Comparison of ENCODE assay signal across 15 cellular contexts in genomic region chr9:112377087-112377486, GRCh38. TPM values are rescaled to one million over a fixed set of nuclear protein-coding genes. Genes with fewer than 3 reads are reported as not detected.
A peak's percentile ranks its signal among the peaks of the same experiment; 100 is the strongest.
DNase-seq lines count a peak whose midpoint lies in the region; ATAC-seq, FAIRE-seq and TF ChIP-seq lines count a peak whose summit lies in the region.
"Had no signal": no experiment of that assay in that cellular context is flagged by ENCODE, and none has a peak within 500 bp of the region (broad histone marks: within the 10 kb centered on the region; RNA-seq: fewer than 3 reads in every experiment).

No MANE protein-coding gene starts in this region.

- H3K4me2 ChIP-seq in GM12878 (ENCODE audit: control insufficient read depth, insufficient read depth): peak overlapping the region; percentile 92
- peak overlapping the region; percentile 87 for H3K4me2 ChIP-seq in osteoblast (ENCODE audit: insufficient read depth, low read length)

- H3K9me3 Mint-ChIP-seq in activated CD8-positive, alpha-beta memory T cell treated with anti-CD3 and anti-CD28 coated beads, Interleukin-2, amount 10 ng/mL, durations not matched to agents 7 days and 5 days (ENCODE audit: low read depth): peaks cover 3% of the 10 kb centered on the region

- H3K4me1 Mint-ChIP-seq in activated CD8-positive, alpha-beta memory T cell treated with anti-CD3 and anti-CD28 coated beads, Interleukin-2, amount 10 ng/mL, durations not matched to agents 7 days and 5 days: peaks cover 41% of the 10 kb centered on the region

- CTCF ChIA-PET in activated CD8-positive, alpha-beta memory T cell treated with anti-CD3 and anti-CD28 coated beads, Interleukin-2, amount 10 ng/mL, durations not matched to agents 7 days and 5 days (lab: Charles Lee): interaction anchor here (1.0 to 1.5 kb wide), 3 partner anchors 11 to 341 kb away, joined by 3 to 4 read pairs (median 4); partner anchors contain the start of gene INIP
- CTCF ChIA-PET in GM12878 (lab: Yijun Ruan, JAX): interaction anchor here (1.1 to 1.6 kb wide), 2 partner anchors 15 to 281 kb away, joined by 4 to 5 read pairs; no protein-coding TSS in a partner anchor

- no peak for TF ChIP-seq CTCF in GM12878 (IDR thresholded peaks at IDR 0.05 in 2 of 3, conservative IDR thresholded peaks at IDR 0.05 in 1 of 3; ENCODE audit: control insufficient read depth in 2 of 3, extremely low read depth in 1 of 3, insufficient read depth in 1 of 3, low read depth in 3 of 3, low read length in 3 of 3)
- TF ChIP-seq CTCF in osteoblast (IDR thresholded peaks at IDR 0.05; ENCODE audit: extremely low read depth, low read depth, low read length): no peak

- H3K27me3 Mint-ChIP-seq in activated CD8-positive, alpha-beta memory T cell treated with anti-CD3 and anti-CD28 coated beads, Interleukin-2, amount 10 ng/mL, durations not matched to agents 7 days and 5 days: no peaks in the 10 kb centered on the region

- H3K9me3 ChIP-seq in HUES6 (ENCODE audit: control insufficient read depth, insufficient read depth, low read depth, low read length): peaks cover 19% of the 10 kb centered on the region; the same call in 1 of the 2 replicates
- no peaks in the 10 kb centered on the region for H3K9me3 ChIP-seq in GM12878 (replicated peaks; ENCODE audit: control insufficient read depth, insufficient read depth, low read length)
- H3K9me3 ChIP-seq in osteoblast (ENCODE audit: low read depth, low read length): no peaks in the 10 kb centered on the region
- H3K9me3 ChIP-seq: transverse colon had no signal

- no peak for ATAC-seq in activated CD8-positive, alpha-beta memory T cell treated with anti-CD3 and anti-CD28 coated beads, Interleukin-2, amount 10 ng/mL, durations not matched to agents 7 days and 5 days
- no peak for ATAC-seq in GM12878
- ATAC-seq in GM19455 (IDR thresholded peaks at IDR 0.05; ENCODE audit: unreplicated experiment): no peak

- intact Hi-C loops in GM12878 (cut with micrococcal nuclease; ENCODE audit: unreplicated experiment): loop anchor here (5.0 to 10.0 kb wide), 4 partner anchors 45 to 430 kb away; partner anchors contain the start of genes INIP and PTBP3

- SMC1A ChIA-PET in GM12878 (lab: Charles Lee; ENCODE audit: uncharacterized antibody, unreplicated experiment): interaction anchor here (1.4 to 2.9 kb wide), 2 partner anchors 10 to 16 kb away, joined by 3 to 24 read pairs; no protein-coding TSS in a partner anchor

- no peak for TF ChIP-seq RAD21 in GM12878 (IDR thresholded peaks at IDR 0.05; ENCODE audit: insufficient read depth, low read depth, low read length)

- FAIRE-seq in GM12878 (lab: Jason Lieb, UNC): no peak
- FAIRE-seq: GM19239 had no signal

- H3K4me1 ChIP-seq in HUES6 (ENCODE audit: control insufficient read depth, insufficient read depth, low read length) (peaks cover 18% of the 10 kb centered on the region), GM12878 (ENCODE audit: control insufficient read depth, insufficient read depth, low read length) (peaks cover 13% of the 10 kb centered on the region), osteoblast (ENCODE audit: insufficient read depth, low read length) (peaks cover 17% of the 10 kb centered on the region)

- no TSS peak for BruUV-seq in GM12878 (replicated peaks; lab: Mats Ljungman, UMichigan)

- 43% methylated on average over 2 of the region's 2 CpGs for WGBS in GM12878 (ENCODE audit: insufficient coverage, insufficient replicate concordance, low lambda C conversion rate, missing lambda C conversion rate)

- no peak for TF ChIP-seq POLR2A in GM12878 (IDR thresholded peaks at IDR 0.05; ENCODE audit: low read depth, low read length)

- peak; percentile 44 for DNase-seq in activated CD8-positive, alpha-beta memory T cell treated with anti-CD3 and anti-CD28 coated beads, Interleukin-2, amount 10 ng/mL, durations not matched to agents 7 days and 5 days
- no peak for DNase-seq in activated CD8-positive, alpha-beta memory T cell treated with anti-CD3 and anti-CD28 coated beads, Interleukin-2, amount 50 U/mL, for 4 hours
- DNase-seq in GM12878 (ENCODE audit: low read depth, low spot score): no peak
- DNase-seq in osteoblast (ENCODE audit: insufficient read length, low spot score, missing footprints): no peak
- no peak for DNase-seq in mesenteric fat pad (ENCODE audit: low spot score)
- DNase-seq in ACHN: no peak
- DNase-seq: anterior cingulate cortex, NCI-H146, NCI-H526, Right ventricle myocardium superior, transverse colon had no signal

- peak overlapping the region; percentile 90 for H3K4me3 Mint-ChIP-seq in activated CD8-positive, alpha-beta memory T cell treated with anti-CD3 and anti-CD28 coated beads, Interleukin-2, amount 10 ng/mL, durations not matched to agents 7 days and 5 days

- H2AFZ ChIP-seq in GM12878 (ENCODE audit: control insufficient read depth, low read depth, low read length): no peak overlapping the region
- H2AFZ ChIP-seq in osteoblast (ENCODE audit: low read length): no peak overlapping the region

- H3K9ac ChIP-seq in HUES6 (ENCODE audit: low read length): no peak overlapping the region
- no peak overlapping the region for H3K9ac ChIP-seq in GM12878 (ENCODE audit: control insufficient read depth, insufficient read depth, low read length)

- H4K20me1 ChIP-seq in GM12878 (ENCODE audit: control insufficient read depth, insufficient read depth) (no peaks in the 10 kb centered on the region), osteoblast (ENCODE audit: insufficient read depth, low read length) (no peaks in the 10 kb centered on the region)

- no peak overlapping the region for H3K27ac ChIP-seq in HUES6 (ENCODE audit: low read depth, low read length)
- no peak overlapping the region for H3K27ac ChIP-seq in GM12878 (ENCODE audit: control insufficient read depth, insufficient read depth)
- no peak overlapping the region for H3K27ac ChIP-seq in osteoblast (ENCODE audit: low read depth, low read length)
- H3K27ac ChIP-seq: transverse colon had no signal

- peak overlapping the region; percentile 56 for H3K27ac Mint-ChIP-seq in activated CD8-positive, alpha-beta memory T cell treated with anti-CD3 and anti-CD28 coated beads, Interleukin-2, amount 10 ng/mL, durations not matched to agents 7 days and 5 days
- H3K27ac Mint-ChIP-seq: mesothelial cell of epicardium had no signal

- H3K79me2 ChIP-seq in GM12878 (ENCODE audit: control insufficient read depth, insufficient read depth, low read length): peaks cover 21% of the 10 kb centered on the region
- H3K79me2 ChIP-seq in osteoblast (ENCODE audit: insufficient read depth, low read length): peaks cover 26% of the 10 kb centered on the region

- in situ Hi-C loops in GM12878 (cut with MboI) (no loop called here), ACHN (cut with HindIII; ENCODE audit: low pct_ligation_motif_present, low pct_unique_long_range_greater_than_20kb, low sequenced_read_pairs) (no loop called here)

- H3K36me3 Mint-ChIP-seq in activated CD8-positive, alpha-beta memory T cell treated with anti-CD3 and anti-CD28 coated beads, Interleukin-2, amount 10 ng/mL, durations not matched to agents 7 days and 5 days: peaks cover 31% of the 10 kb centered on the region

- H3K36me3 ChIP-seq in HUES6 (ENCODE audit: control insufficient read depth, insufficient read depth, low read length) (no peaks in the 10 kb centered on the region), GM12878 (ENCODE audit: control insufficient read depth in 2 of 2, insufficient read depth in 2 of 2, low read length in 1 of 2) (no peaks in the 10 kb centered on the region), osteoblast (ENCODE audit: insufficient read depth, low read length) (no peaks in the 10 kb centered on the region)
- H3K36me3 ChIP-seq: transverse colon had no signal

- RAD21 ChIA-PET in GM12878 (lab: Charles Lee; ENCODE audit: unreplicated experiment): interaction anchor here (1.2 kb wide), 1 partner anchor 23 kb away, joined by 3 read pairs; no protein-coding TSS in a partner anchor

- POLR2A ChIA-PET in GM12878 (lab: Charles Lee): no interaction called here

- no peaks in the 10 kb centered on the region for H3K27me3 ChIP-seq in HUES6 (ENCODE audit: control insufficient read depth, insufficient read depth, low read length)
- no peaks in the 10 kb centered on the region for H3K27me3 ChIP-seq in GM12878 (replicated peaks in 1 of 2; ENCODE audit: control insufficient read depth in 2 of 2, insufficient read depth in 2 of 2, low read length in 1 of 2)
- H3K27me3 ChIP-seq in osteoblast (ENCODE audit: insufficient read depth, low read length): no peaks in the 10 kb centered on the region
- H3K27me3 ChIP-seq: transverse colon had no signal

- H3K4me3 ChIP-seq in HUES6 (ENCODE audit: low read depth, low read length): peak overlapping the region; percentile 84; the same call in 1 of the 2 replicates
- H3K4me3 ChIP-seq in GM12878: peak overlapping the region; percentile 88; the same call in 1 of the 2 replicates
- no peak overlapping the region for H3K4me3 ChIP-seq in osteoblast (ENCODE audit: insufficient read depth, low read length)
- H3K4me3 ChIP-seq: transverse colon had no signal

- no peak for TF ChIP-seq EP300 in GM12878 (IDR thresholded peaks at IDR 0.05; ENCODE audit: borderline replicate concordance in 1 of 2, control insufficient read depth in 1 of 2, low read depth in 2 of 2, low read length in 2 of 2)

RNA-seq across cellular contexts. Expression of gene HSDL2, which starts 2.8 kb away (rescaled TPM):
- 10 to 100 TPM; 18.2 to 19.3 TPM for total RNA-seq in activated CD8-positive, alpha-beta memory T cell treated with anti-CD3 and anti-CD28 coated beads, Interleukin-2, amount 10 ng/mL, durations not matched to agents 7 days and 5 days
- 9.7 and 11.2 TPM in 2 replicates for total RNA-seq in GM12878 (2013; cell fraction: nucleolus; rRNA removed)
- total RNA-seq in GM12878 (2014; rRNA removed): 22.1 and 27.2 TPM in 2 replicates
- total RNA-seq in GM12878 (2014; rRNA removed; fragmentation: Illumina TruSeq; extraction: Trizol): 30.9 and 33.6 TPM in 2 replicates
- total RNA-seq in GM12878 (2021): 21.9 and 23.6 TPM in 2 replicates
- 17.6 TPM for polyA plus RNA-seq in GM12878 (2011; ENCODE audit: low read depth)
- 25.5 and 37.4 TPM in 2 replicates for polyA plus RNA-seq in GM12878 (2011; rRNA removed)
- 10.2 and 11.4 TPM in 2 replicates for polyA plus RNA-seq in GM12878 (2011; cell fraction: cytosol; rRNA removed)
- 6.5 and 6.9 TPM in 2 replicates for polyA plus RNA-seq in GM12878 (2011; cell fraction: nucleus; rRNA removed)
- polyA plus RNA-seq in GM12878 (2012): 20.7 and 27.3 TPM in 2 replicates
- 28.6 and 32.6 TPM in 2 replicates for polyA plus RNA-seq in GM12878 (2014; fragmentation: Illumina TruSeq; extraction: Trizol)
- 10 to 100 TPM; 25.4 to 28.4 TPM for polyA plus RNA-seq in GM12878 (2014; fragmentation: Nextera tagmentation; extraction: Ambion mirVana)
- 15.8 and 20.9 TPM in 2 replicates for polyA plus RNA-seq in GM12878 (2014; rRNA removed)
- 10 to 100 TPM; 41.8 to 46.1 TPM for polyA plus RNA-seq in GM12878 (2016; fragmentation: Nextera tagmentation; extraction: Ambion mirVana)
- polyA minus RNA-seq in GM12878 (2011; rRNA and poly(A)+ RNA removed): 19.6 and 33.4 TPM in 2 replicates
- 12.7 and 18.2 TPM in 2 replicates for polyA minus RNA-seq in GM12878 (2011; cell fraction: cytosol; rRNA and poly(A)+ RNA removed)
- 3.6 and 6.4 TPM in 2 replicates for polyA minus RNA-seq in GM12878 (2011; cell fraction: nucleus; rRNA and poly(A)+ RNA removed)
- 42.3 and 44.2 TPM in 2 replicates for total RNA-seq in osteoblast
- total RNA-seq in mesenteric fat pad: 90.0 TPM

RNA-seq across cellular contexts. Expression of gene PTBP3, which starts 43.7 kb away (rescaled TPM):
- 100 to 1,000 TPM; 152 to 186 TPM for total RNA-seq in activated CD8-positive, alpha-beta memory T cell treated with anti-CD3 and anti-CD28 coated beads, Interleukin-2, amount 10 ng/mL, durations not matched to agents 7 days and 5 days
- total RNA-seq in GM12878 (2013; cell fraction: nucleolus; rRNA removed): 45.5 and 45.8 TPM in 2 replicates
- 51.1 and 61.7 TPM in 2 replicates for total RNA-seq in GM12878 (2014; rRNA removed)
- total RNA-seq in GM12878 (2014; rRNA removed; fragmentation: Illumina TruSeq; extraction: Trizol): 64.5 and 67.6 TPM in 2 replicates
- 104 and 108 TPM in 2 replicates for total RNA-seq in GM12878 (2021)
- polyA plus RNA-seq in GM12878 (2011; ENCODE audit: low read depth): 16.2 TPM
- polyA plus RNA-seq in GM12878 (2011; rRNA removed): 68.6 and 76.7 TPM in 2 replicates
- polyA plus RNA-seq in GM12878 (2011; cell fraction: cytosol; rRNA removed): 62.5 and 74.4 TPM in 2 replicates
- polyA plus RNA-seq in GM12878 (2011; cell fraction: nucleus; rRNA removed): 22.7 and 24.8 TPM in 2 replicates
- 26.0 and 27.3 TPM in 2 replicates for polyA plus RNA-seq in GM12878 (2012)
- 56.7 and 67.8 TPM in 2 replicates for polyA plus RNA-seq in GM12878 (2014; fragmentation: Illumina TruSeq; extraction: Trizol)
- polyA plus RNA-seq in GM12878 (2014; fragmentation: Nextera tagmentation; extraction: Ambion mirVana): 10 to 100 TPM; 12.5 to 17.6 TPM
- polyA plus RNA-seq in GM12878 (2014; rRNA removed): 32.5 and 39.3 TPM in 2 replicates
- polyA plus RNA-seq in GM12878 (2016; fragmentation: Nextera tagmentation; extraction: Ambion mirVana): 10 to 100 TPM; 48.0 to 54.3 TPM
- 105 and 178 TPM in 2 replicates for polyA minus RNA-seq in GM12878 (2011; rRNA and poly(A)+ RNA removed)
- 40.0 and 48.8 TPM in 2 replicates for polyA minus RNA-seq in GM12878 (2011; cell fraction: cytosol; rRNA and poly(A)+ RNA removed)
- polyA minus RNA-seq in GM12878 (2011; cell fraction: nucleus; rRNA and poly(A)+ RNA removed): 19.6 and 30.6 TPM in 2 replicates
- total RNA-seq in osteoblast: 41.0 and 42.0 TPM in 2 replicates
- 53.6 TPM for total RNA-seq in mesenteric fat pad
